ENCODE assay signal across 9 cellular contexts in genomic region chr2:11073251-11073650, GRCh38.
A peak's percentile ranks its signal among the peaks of the same experiment; 100 is the strongest.
DNase-seq lines count a peak whose midpoint lies in the region; ATAC-seq and TF ChIP-seq lines count a peak whose summit lies in the region.
"Had no signal": no experiment of that assay in that cellular context is flagged by ENCODE, and none has a peak within 500 bp of the region (broad histone marks: within the 10 kb centered on the region; RNA-seq: fewer than 3 reads in every experiment).

No MANE protein-coding gene starts in this region.

- H3K79me2 ChIP-seq in neural cell (replicated peaks; ENCODE audit: insufficient read depth, low read length), result no peaks in the 10 kb centered on the region

- H3K36me3 Mint-ChIP-seq in activated naive CD4-positive, alpha-beta T cell treated with anti-CD3 and anti-CD28 coated beads, Interleukin-2, amount 50 U/mL, for 72 hours, result no peaks in the 10 kb centered on the region
- no peaks in the 10 kb centered on the region for H3K36me3 Mint-ChIP-seq in natural killer cell
- H3K36me3 Mint-ChIP-seq: activated naive CD8-positive, alpha-beta T cell treated with anti-CD3 and anti-CD28 coated beads, Interleukin-2, amount 10 ng/mL, durations not matched to agents 7 days and 5 days had no signal

- no peak overlapping the region for H2AFZ ChIP-seq in neural cell (ENCODE audit: low read depth, low read length)

- no peak overlapping the region for H3K27ac ChIP-seq in neural cell (ENCODE audit: low read length)

- no peak overlapping the region for H3K4me3 Mint-ChIP-seq in natural killer cell
- H3K4me3 Mint-ChIP-seq: activated naive CD8-positive, alpha-beta T cell treated with anti-CD3 and anti-CD28 coated beads, Interleukin-2, amount 10 ng/mL, durations not matched to agents 7 days and 5 days had no signal

- no peak overlapping the region for H3K27ac Mint-ChIP-seq in activated naive CD4-positive, alpha-beta T cell treated with anti-CD3 and anti-CD28 coated beads, Interleukin-2, amount 50 U/mL, for 72 hours
- H3K27ac Mint-ChIP-seq in natural killer cell, result no peak overlapping the region
- H3K27ac Mint-ChIP-seq: activated naive CD8-positive, alpha-beta T cell treated with anti-CD3 and anti-CD28 coated beads, Interleukin-2, amount 10 ng/mL, durations not matched to agents 7 days and 5 days had no signal

- no peak for TF ChIP-seq EP300 in neural cell (conservative IDR thresholded peaks at IDR 0.05; ENCODE audit: poor library complexity, severe bottlenecking)

- H3K36me3 ChIP-seq in neural cell (ENCODE audit: insufficient read depth, low read length), result no peaks in the 10 kb centered on the region

- peak; percentile 41 for TF ChIP-seq CTCF in neural cell (IDR thresholded peaks at IDR 0.05; ENCODE audit: poor library complexity, severe bottlenecking)
- TF ChIP-seq CTCF in natural killer cell (IDR thresholded peaks at IDR 0.05), result no peak

- H3K9me3 ChIP-seq in neural cell (ENCODE audit: low read length), result no peaks in the 10 kb centered on the region

- TF ChIP-seq RAD21 in neural cell (conservative IDR thresholded peaks at IDR 0.05), result no peak

- H4K20me1 ChIP-seq in neural cell (ENCODE audit: insufficient read depth), result no peaks in the 10 kb centered on the region

- H3K4me2 ChIP-seq in neural cell (ENCODE audit: low read length), result no peak overlapping the region

- H3K9ac ChIP-seq in neural cell (ENCODE audit: low read length), result no peak overlapping the region

- no peaks in the 10 kb centered on the region for H3K9me2 ChIP-seq in neural cell (ENCODE audit: insufficient read depth, low read length)

- peak; percentile 33 to 51 for ATAC-seq in activated naive CD4-positive, alpha-beta T cell treated with anti-CD3 and anti-CD28 coated beads, Interleukin-2, amount 50 U/mL, for 72 hours
- ATAC-seq in HG02938 (IDR thresholded peaks at IDR 0.05; ENCODE audit: unreplicated experiment) (no peak), GM18873 (IDR thresholded peaks at IDR 0.05; ENCODE audit: low FRiP score, unreplicated experiment) (no peak), natural killer cell (no peak)

- H3K4me3 ChIP-seq in neural cell (ENCODE audit: low read length), result no peak overlapping the region

- no peaks in the 10 kb centered on the region for H3K4me1 Mint-ChIP-seq in natural killer cell
- H3K4me1 Mint-ChIP-seq: activated naive CD8-positive, alpha-beta T cell treated with anti-CD3 and anti-CD28 coated beads, Interleukin-2, amount 10 ng/mL, durations not matched to agents 7 days and 5 days had no signal

- peaks cover 0 to 4% of the 10 kb centered on the region in 2 donors for H3K9me3 Mint-ChIP-seq in activated naive CD4-positive, alpha-beta T cell treated with anti-CD3 and anti-CD28 coated beads, Interleukin-2, amount 50 U/mL, for 72 hours
- H3K9me3 Mint-ChIP-seq in natural killer cell, result no peaks in the 10 kb centered on the region
- H3K9me3 Mint-ChIP-seq: activated naive CD8-positive, alpha-beta T cell treated with anti-CD3 and anti-CD28 coated beads, Interleukin-2, amount 10 ng/mL, durations not matched to agents 7 days and 5 days had no signal

- intact Hi-C loops in natural killer cell (cut with micrococcal nuclease), result no loop called here

- no peaks in the 10 kb centered on the region for H3K27me3 ChIP-seq in neural cell (ENCODE audit: insufficient read depth, low read depth, low read length)

- peaks cover 19 to 35% of the 10 kb centered on the region in 2 donors for H3K27me3 Mint-ChIP-seq in natural killer cell (ENCODE audit: low read depth in 2 of 2)

- no peaks in the 10 kb centered on the region for H3F3A ChIP-seq in neural cell (ENCODE audit: insufficient read depth, low read length, poor library complexity, severe bottlenecking)

- DNase-seq in activated naive CD4-positive, alpha-beta T cell treated with anti-CD3 and anti-CD28 coated beads, Interleukin-2, amount 50 U/mL, for 72 hours (ENCODE audit: low spot score in 2 of 2), result peak in 1 of 2 donors; percentile 44
- no peak for DNase-seq in activated naive CD4-positive, alpha-beta T cell (lab: John Stamatoyannopoulos, UW)
- peak; percentile 57 for DNase-seq in NCI-H510A treated with DMSO at 0.1 percent for 48 hours (lab: John Stamatoyannopoulos, UW)
- DNase-seq in dermis blood vessel endothelial cell, result peak; percentile 42
- no peak for DNase-seq in natural killer cell
- DNase-seq: activated naive CD8-positive, alpha-beta T cell treated with anti-CD3 and anti-CD28 coated beads, Interleukin-2, amount 10 ng/mL, durations not matched to agents 7 days and 5 days had no signal

TF ChIP-seq in neural cell, 6 proteins besides CTCF, POLR2A, EP300 and RAD21:
- TF ChIP-seq MXI1 (conservative IDR thresholded peaks at IDR 0.05; ENCODE audit: poor library complexity, severe bottlenecking), result no peak
- TF ChIP-seq TAF1 (IDR thresholded peaks at IDR 0.05; ENCODE audit: low read depth), result no peak
- TF ChIP-seq, protein P1, sequence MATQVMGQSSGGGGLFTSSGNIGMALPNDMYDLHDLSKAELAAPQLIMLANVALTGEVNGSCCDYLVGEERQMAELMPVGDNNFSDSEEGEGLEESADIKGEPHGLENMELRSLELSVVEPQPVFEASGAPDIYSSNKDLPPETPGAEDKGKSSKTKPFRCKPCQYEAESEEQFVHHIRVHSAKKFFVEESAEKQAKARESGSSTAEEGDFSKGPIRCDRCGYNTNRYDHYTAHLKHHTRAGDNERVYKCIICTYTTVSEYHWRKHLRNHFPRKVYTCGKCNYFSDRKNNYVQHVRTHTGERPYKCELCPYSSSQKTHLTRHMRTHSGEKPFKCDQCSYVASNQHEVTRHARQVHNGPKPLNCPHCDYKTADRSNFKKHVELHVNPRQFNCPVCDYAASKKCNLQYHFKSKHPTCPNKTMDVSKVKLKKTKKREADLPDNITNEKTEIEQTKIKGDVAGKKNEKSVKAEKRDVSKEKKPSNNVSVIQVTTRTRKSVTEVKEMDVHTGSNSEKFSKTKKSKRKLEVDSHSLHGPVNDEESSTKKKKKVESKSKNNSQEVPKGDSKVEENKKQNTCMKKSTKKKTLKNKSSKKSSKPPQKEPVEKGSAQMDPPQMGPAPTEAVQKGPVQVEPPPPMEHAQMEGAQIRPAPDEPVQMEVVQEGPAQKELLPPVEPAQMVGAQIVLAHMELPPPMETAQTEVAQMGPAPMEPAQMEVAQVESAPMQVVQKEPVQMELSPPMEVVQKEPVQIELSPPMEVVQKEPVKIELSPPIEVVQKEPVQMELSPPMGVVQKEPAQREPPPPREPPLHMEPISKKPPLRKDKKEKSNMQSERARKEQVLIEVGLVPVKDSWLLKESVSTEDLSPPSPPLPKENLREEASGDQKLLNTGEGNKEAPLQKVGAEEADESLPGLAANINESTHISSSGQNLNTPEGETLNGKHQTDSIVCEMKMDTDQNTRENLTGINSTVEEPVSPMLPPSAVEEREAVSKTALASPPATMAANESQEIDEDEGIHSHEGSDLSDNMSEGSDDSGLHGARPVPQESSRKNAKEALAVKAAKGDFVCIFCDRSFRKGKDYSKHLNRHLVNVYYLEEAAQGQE (IDR thresholded peaks at IDR 0.05; ENCODE audit: borderline replicate concordance), result no peak
- no peak for TF ChIP-seq SMC3 (conservative IDR thresholded peaks at IDR 0.05; ENCODE audit: poor library complexity)
- no peak for TF ChIP-seq EZH2 (IDR thresholded peaks at IDR 0.05; ENCODE audit: borderline replicate concordance, insufficient read depth, low read length, poor library complexity, severe bottlenecking)
- TF ChIP-seq POLR2AphosphoS5 (IDR thresholded peaks at IDR 0.05), result no peak

Comparison
In these comparisons a context has a peak if more than half of its experiments do, and no peak if none do; other contexts are left out.
1. ATAC-seq: peak in activated naive CD4-positive, alpha-beta T cell treated with anti-CD3 and anti-CD28 coated beads, Interleukin-2, amount 50 U/mL, for 72 hours (2 of 2); none in HG02938 (single experiment), GM18873 (single experiment) and natural killer cell (0 of 3).
2. DNase-seq: peak in NCI-H510A treated with DMSO at 0.1 percent for 48 hours (single experiment) and dermis blood vessel endothelial cell (single experiment); none in activated naive CD4-positive, alpha-beta T cell (0 of 4) and natural killer cell (single experiment).